Comparison of ENCODE assay signal across 19 cellular contexts in genomic region chr2:108414256-108414876, GRCh38. TPM values are rescaled to one million over a fixed set of nuclear protein-coding genes. Genes with fewer than 3 reads are reported as not detected.
DNase-seq lines count a peak whose midpoint lies in the region; ATAC-seq, FAIRE-seq and TF ChIP-seq lines count a peak whose summit lies in the region.
"Had no signal": no experiment of that assay in that cellular context is flagged by ENCODE, and none has a peak within 500 bp of the region (broad histone marks: within the 10 kb centered on the region; RNA-seq: fewer than 3 reads in every experiment).

No MANE protein-coding gene starts in this region.

- 0 out of 2 replicates have a peak overlapping the region, but pooled peaks have one; percentile 33 for H2AFZ ChIP-seq in Loucy (ENCODE audit: low read length)
- H2AFZ ChIP-seq in GM12878 (ENCODE audit: control insufficient read depth, low read depth, low read length) = no peak overlapping the region

- H3K18ac ChIP-seq in mesendoderm (ENCODE audit: low read length) = no peak overlapping the region

- H4K5ac ChIP-seq in mesendoderm (ENCODE audit: low read length) = no peak overlapping the region

- intact Hi-C loops in GM12878 (cut with micrococcal nuclease; ENCODE audit: unreplicated experiment) = no loop called here

- no peaks in the 10 kb centered on the region for H3K27me3 ChIP-seq in Loucy (ENCODE audit: insufficient read depth, low read length, poor library complexity, severe bottlenecking)
- no peaks in the 10 kb centered on the region for H3K27me3 ChIP-seq in GM12878 (replicated peaks in 1 of 2; ENCODE audit: control insufficient read depth in 2 of 2, insufficient read depth in 2 of 2, low read length in 1 of 2)
- no peaks in the 10 kb centered on the region for H3K27me3 ChIP-seq in foreskin keratinocyte
- H3K27me3 ChIP-seq in mesendoderm (ENCODE audit: insufficient read depth, low read length, poor library complexity) = no peaks in the 10 kb centered on the region

- H2AK5ac ChIP-seq in mesendoderm (ENCODE audit: low read length) = no peak overlapping the region

- no peak for TF ChIP-seq CTCF in Loucy (conservative IDR thresholded peaks at IDR 0.05; ENCODE audit: low read length)
- TF ChIP-seq CTCF in GM12878 (IDR thresholded peaks at IDR 0.05 in 2 of 3, conservative IDR thresholded peaks at IDR 0.05 in 1 of 3; ENCODE audit: control insufficient read depth in 2 of 3, extremely low read depth in 1 of 3, insufficient read depth in 1 of 3, low read depth in 3 of 3, low read length in 3 of 3) = no peak
- TF ChIP-seq CTCF in foreskin keratinocyte (conservative IDR thresholded peaks at IDR 0.05) = no peak

- H3K9ac ChIP-seq in Loucy (ENCODE audit: low read depth, low read length, poor library complexity, severe bottlenecking) = no peak overlapping the region
- no peak overlapping the region for H3K9ac ChIP-seq in GM12878 (ENCODE audit: control insufficient read depth, insufficient read depth, low read length)
- no peak overlapping the region for H3K9ac ChIP-seq in mesendoderm (ENCODE audit: low read length)

- RAD21 ChIA-PET in GM12878 (lab: Charles Lee; ENCODE audit: unreplicated experiment) = no interaction called here

- peak; percentile 68 for FAIRE-seq in GM12892 (lab: Jason Lieb, UNC)
- peak; percentile 74 for FAIRE-seq in GM12878 (lab: Jason Lieb, UNC)

- H3K9me2 ChIP-seq in Loucy (replicated peaks; ENCODE audit: low read depth, low read length) = no peaks in the 10 kb centered on the region

- H3K27ac ChIP-seq in GM12878 (ENCODE audit: control insufficient read depth, insufficient read depth) (no peak overlapping the region), foreskin keratinocyte (peak overlapping the region; percentile 32), mesendoderm (ENCODE audit: low read depth, low read length) (no peak overlapping the region)

- H4K8ac ChIP-seq in mesendoderm (ENCODE audit: low read depth, low read length) = no peak overlapping the region

- H4K20me1 ChIP-seq in Loucy (ENCODE audit: insufficient read depth, low read length, poor library complexity, severe bottlenecking) (no peaks in the 10 kb centered on the region), GM12878 (ENCODE audit: control insufficient read depth, insufficient read depth) (no peaks in the 10 kb centered on the region)

- H3K79me2 ChIP-seq in Loucy (ENCODE audit: insufficient read depth, low read length) (no peaks in the 10 kb centered on the region), GM12878 (ENCODE audit: control insufficient read depth, insufficient read depth, low read length) (no peaks in the 10 kb centered on the region), mesendoderm (ENCODE audit: control insufficient read depth, insufficient read depth, low read length) (no peaks in the 10 kb centered on the region)

- TF ChIP-seq POLR2A in GM12892 (IDR thresholded peaks at IDR 0.05; ENCODE audit: low read depth, low read length) = no peak
- no peak for TF ChIP-seq POLR2A in GM12878 (IDR thresholded peaks at IDR 0.05; ENCODE audit: low read depth, low read length)

- DNase-seq in GM12892 (ENCODE audit: insufficient read length) = no peak
- DNase-seq in GM12878 (ENCODE audit: low read depth, low spot score) = no peak
- peak in 1 of 2 donors; percentile 41 for DNase-seq in foreskin keratinocyte
- no peak for DNase-seq in UCSD-AML1 (lab: John Stamatoyannopoulos, UW; ENCODE audit: unreplicated experiment)
- no peak for DNase-seq in mesendoderm
- DNase-seq: CD4-positive, alpha-beta T cell; KG1; MM.1S; NCI-H1105 treated with DMSO at 0.1 percent for 48 hours; NCI-H187; NCI-H2171 treated with DMSO at 0.1 percent for 48 hours; NCI-H748 treated with DMSO at 0.1 percent for 48 hours had no signal

- H2BK15ac ChIP-seq in mesendoderm (replicated peaks; ENCODE audit: low read depth) = no peak overlapping the region

- CTCF ChIA-PET in GM12878 (lab: Yijun Ruan, JAX) = interaction anchor here (0.7 kb wide), 1 partner anchor 338 kb away, joined by 3 read pairs; no protein-coding TSS in a partner anchor

- POLR2A ChIA-PET in GM12878 (lab: Charles Lee) = no interaction called here

- H3K4ac ChIP-seq in mesendoderm (ENCODE audit: low read depth, low read length) = no peak overlapping the region

- H2BK5ac ChIP-seq in mesendoderm (ENCODE audit: low read length) = no peak overlapping the region

- H3K36me3 ChIP-seq in Loucy (ENCODE audit: insufficient read depth, low read length) (no peaks in the 10 kb centered on the region), GM12878 (ENCODE audit: control insufficient read depth in 2 of 2, insufficient read depth in 2 of 2, low read length in 1 of 2) (no peaks in the 10 kb centered on the region), mesendoderm (ENCODE audit: control insufficient read depth, insufficient read depth, low read length) (no peaks in the 10 kb centered on the region)
- H3K36me3 ChIP-seq: HAP-1 had no signal

- no peak for TF ChIP-seq EP300 in GM12878 (IDR thresholded peaks at IDR 0.05; ENCODE audit: borderline replicate concordance in 1 of 2, control insufficient read depth in 1 of 2, low read depth in 2 of 2, low read length in 2 of 2)

- no peak overlapping the region for H3K23ac ChIP-seq in mesendoderm (ENCODE audit: low read length)

- TF ChIP-seq RAD21 in GM12878 (IDR thresholded peaks at IDR 0.05; ENCODE audit: insufficient read depth, low read depth, low read length) = no peak

- 69% methylated on average over 3 of the region's 3 CpGs for WGBS in GM12878 (ENCODE audit: insufficient coverage, insufficient replicate concordance, low lambda C conversion rate, missing lambda C conversion rate)
- WGBS in mesendoderm (ENCODE audit: extremely low coverage, insufficient coverage, low lambda C conversion rate) = no CpG with 5 or more reads among the region's 3 CpGs

- no peak overlapping the region for H2BK120ac ChIP-seq in mesendoderm (ENCODE audit: low read depth, low read length)

- SMC1A ChIA-PET in GM12878 (lab: Charles Lee; ENCODE audit: uncharacterized antibody, unreplicated experiment) = no interaction called here

- no TSS peak for BruUV-seq in GM12878 (replicated peaks; lab: Mats Ljungman, UMichigan)

- H3K4me1 ChIP-seq in Loucy (ENCODE audit: insufficient read depth, low read length, poor library complexity, severe bottlenecking) = no peaks in the 10 kb centered on the region
- no peaks in the 10 kb centered on the region for H3K4me1 ChIP-seq in GM12878 (ENCODE audit: control insufficient read depth, insufficient read depth, low read length)
- H3K4me1 ChIP-seq in foreskin keratinocyte = peaks cover 24% of the 10 kb centered on the region
- H3K4me1 ChIP-seq in mesendoderm (ENCODE audit: control insufficient read depth, low read depth, low read length) = no peaks in the 10 kb centered on the region
- H3K4me1 ChIP-seq: HAP-1 had no signal

- no peak overlapping the region for H3K56ac ChIP-seq in mesendoderm (ENCODE audit: low read length)

- H3K9me3 ChIP-seq in Loucy (ENCODE audit: insufficient read depth, low read depth, low read length) = no peaks in the 10 kb centered on the region
- no peaks in the 10 kb centered on the region for H3K9me3 ChIP-seq in GM12878 (replicated peaks; ENCODE audit: control insufficient read depth, insufficient read depth, low read length)
- H3K9me3 ChIP-seq: HAP-1 had no signal

- H3K4me3 ChIP-seq in Loucy (ENCODE audit: low read length, poor library complexity, severe bottlenecking) (no peak overlapping the region), GM12878 (no peak overlapping the region), mesendoderm (ENCODE audit: low read length) (no peak overlapping the region)
- H3K4me3 ChIP-seq: HAP-1 had no signal

- no peaks in the 10 kb centered on the region for H3K79me1 ChIP-seq in mesendoderm (ENCODE audit: low read length)

- ATAC-seq in GM12878 (no peak), foreskin keratinocyte (no peak), GM21447 (IDR thresholded peaks at IDR 0.05; ENCODE audit: unreplicated experiment) (no peak)
- ATAC-seq: Panc1, Right ventricle myocardium inferior had no signal

- H3K4me2 ChIP-seq in Loucy (ENCODE audit: low read depth, low read length, poor library complexity, severe bottlenecking) (no peak overlapping the region), GM12878 (ENCODE audit: control insufficient read depth, insufficient read depth) (no peak overlapping the region), mesendoderm (ENCODE audit: low read length) (no peak overlapping the region)

- H3F3A ChIP-seq in Loucy (ENCODE audit: low read depth) = no peaks in the 10 kb centered on the region

- in situ Hi-C loops in GM12878 (cut with MboI) = no loop called here

RNA-seq across cellular contexts. Expression of gene GCC2, which starts 34.6 kb away (rescaled TPM):
- 25.9 TPM for polyA plus RNA-seq in GM12892 (2012; ENCODE audit: missing spikeins)
- 246 and 255 TPM in 2 replicates for total RNA-seq in GM12878 (2013; cell fraction: nucleolus; rRNA removed)
- 12.1 and 15.4 TPM in 2 replicates for total RNA-seq in GM12878 (2014; rRNA removed)
- 25.4 and 30.8 TPM in 2 replicates for total RNA-seq in GM12878 (2014; rRNA removed; fragmentation: Illumina TruSeq; extraction: Trizol)
- total RNA-seq in GM12878 (2021) = 20.5 and 25.3 TPM in 2 replicates
- polyA plus RNA-seq in GM12878 (2011; ENCODE audit: low read depth) = 12.2 TPM
- 30.4 and 56.2 TPM in 2 replicates for polyA plus RNA-seq in GM12878 (2011; rRNA removed)
- 5.9 and 6.2 TPM in 2 replicates for polyA plus RNA-seq in GM12878 (2011; cell fraction: cytosol; rRNA removed)
- polyA plus RNA-seq in GM12878 (2011; cell fraction: nucleus; rRNA removed) = 36.7 and 39.1 TPM in 2 replicates
- 14.5 and 21.5 TPM in 2 replicates for polyA plus RNA-seq in GM12878 (2012)
- polyA plus RNA-seq in GM12878 (2014; fragmentation: Illumina TruSeq; extraction: Trizol) = 27.0 and 35.3 TPM in 2 replicates
- 10 to 100 TPM; 11.8 to 13.5 TPM for polyA plus RNA-seq in GM12878 (2014; fragmentation: Nextera tagmentation; extraction: Ambion mirVana)
- 9.5 and 12.1 TPM in 2 replicates for polyA plus RNA-seq in GM12878 (2014; rRNA removed)
- 10 to 100 TPM; 31.4 to 35.5 TPM for polyA plus RNA-seq in GM12878 (2016; fragmentation: Nextera tagmentation; extraction: Ambion mirVana)
- polyA minus RNA-seq in GM12878 (2011; rRNA and poly(A)+ RNA removed) = 18.7 and 21.2 TPM in 2 replicates
- 6.9 and 8.0 TPM in 2 replicates for polyA minus RNA-seq in GM12878 (2011; cell fraction: cytosol; rRNA and poly(A)+ RNA removed)
- polyA minus RNA-seq in GM12878 (2011; cell fraction: nucleus; rRNA and poly(A)+ RNA removed) = 29.6 and 37.7 TPM in 2 replicates
- total RNA-seq in foreskin keratinocyte = 15.0 and 15.1 TPM in 2 replicates
- polyA plus RNA-seq in foreskin keratinocyte = 1.8 and 2.2 TPM in 2 replicates
- polyA plus RNA-seq in mesendoderm (2013, experiment 1 of 2) = 35.4 TPM
- 37.2 TPM for polyA plus RNA-seq in mesendoderm (2013, experiment 2 of 2)

RNA-seq across cellular contexts. Expression of gene SULT1C4, which starts 36.6 kb away (rescaled TPM):
- polyA plus RNA-seq in GM12892 (2012; ENCODE audit: missing spikeins) = not detected
- total RNA-seq in GM12878 (2013; cell fraction: nucleolus; rRNA removed) = not detected in 2 replicates
- not detected in 2 replicates for total RNA-seq in GM12878 (2014; rRNA removed)
- not detected in 2 replicates for total RNA-seq in GM12878 (2014; rRNA removed; fragmentation: Illumina TruSeq; extraction: Trizol)
- not detected in 2 replicates for total RNA-seq in GM12878 (2021)
- polyA plus RNA-seq in GM12878 (2011; ENCODE audit: low read depth) = not detected
- not detected in 2 replicates for polyA plus RNA-seq in GM12878 (2011; rRNA removed)
- not detected in 2 replicates for polyA plus RNA-seq in GM12878 (2011; cell fraction: cytosol; rRNA removed)
- not detected in 2 replicates for polyA plus RNA-seq in GM12878 (2011; cell fraction: nucleus; rRNA removed)
- polyA plus RNA-seq in GM12878 (2012) = not detected in 2 replicates
- not detected in 2 replicates for polyA plus RNA-seq in GM12878 (2014; fragmentation: Illumina TruSeq; extraction: Trizol)
- not detected for polyA plus RNA-seq in GM12878 (2014; fragmentation: Nextera tagmentation; extraction: Ambion mirVana)
- 0.04 TPM in 1 of 2 replicates, not detected in the other for polyA plus RNA-seq in GM12878 (2014; rRNA removed)
- polyA plus RNA-seq in GM12878 (2016; fragmentation: Nextera tagmentation; extraction: Ambion mirVana) = not detected
- not detected in 2 replicates for polyA minus RNA-seq in GM12878 (2011; rRNA and poly(A)+ RNA removed)
- polyA minus RNA-seq in GM12878 (2011; cell fraction: cytosol; rRNA and poly(A)+ RNA removed) = not detected in 2 replicates
- not detected in 2 replicates for polyA minus RNA-seq in GM12878 (2011; cell fraction: nucleus; rRNA and poly(A)+ RNA removed)
- total RNA-seq in foreskin keratinocyte = not detected in 2 replicates
- polyA plus RNA-seq in foreskin keratinocyte = not detected in 2 replicates
- polyA plus RNA-seq in mesendoderm (2013, experiment 1 of 2) = 1.2 TPM
- 0.95 TPM for polyA plus RNA-seq in mesendoderm (2013, experiment 2 of 2)
- total RNA-seq: CD4-positive, alpha-beta T cell; NCI-H460; T-helper 1 cell treated with Interleukin-12 subunit alpha and Interleukin-12 subunit beta and Interleukin-4 antibody, amounts not matched to agents 30 ng/mL and 1 ng/mL, for 36 hours had no signal
